10 cellular contexts compared by ENCODE assay signal in genomic region chr14:64722842-64723447, GRCh38. TPM values are rescaled to one million over a fixed set of nuclear protein-coding genes. Genes with fewer than 3 reads are reported as not detected.
A peak's percentile ranks its signal among the peaks of the same experiment; 100 is the strongest.
DNase-seq lines count a peak whose midpoint lies in the region; ATAC-seq, FAIRE-seq and TF ChIP-seq lines count a peak whose summit lies in the region.
"Had no signal": no experiment of that assay in that cellular context is flagged by ENCODE, and none has a peak within 500 bp of the region (broad histone marks: within the 10 kb centered on the region; RNA-seq: fewer than 3 reads in every experiment).

No MANE protein-coding gene starts in this region.

- H3K27me3 Mint-ChIP-seq in GM23338 (ENCODE audit: insufficient read depth, low read depth, poor library complexity) (peaks cover 15% of the 10 kb centered on the region), glutamatergic neuron (ENCODE audit: unreplicated experiment) (peaks cover 22% of the 10 kb centered on the region)
- peaks cover 10% of the 10 kb centered on the region for H3K27me3 Mint-ChIP-seq in activated CD8-positive, alpha-beta T cell treated with anti-CD3 and anti-CD28 coated beads, Interleukin-2, amount 10 ng/mL, durations not matched to agents 7 days and 5 days (ENCODE audit: low read depth)

- H3K4me3 Mint-ChIP-seq in GM23338 (no peak overlapping the region), glutamatergic neuron (ENCODE audit: unreplicated experiment) (no peak overlapping the region)
- peak overlapping the region; percentile 9 for H3K4me3 Mint-ChIP-seq in activated CD8-positive, alpha-beta T cell treated with anti-CD3 and anti-CD28 coated beads, Interleukin-2, amount 10 ng/mL, durations not matched to agents 7 days and 5 days

- 0 out of 2 replicates have a peak overlapping the region, but pooled peaks have one; percentile 70 for H3K4me2 ChIP-seq in GM23338

- no peaks in the 10 kb centered on the region for H3K9me2 ChIP-seq in GM23338 (ENCODE audit: insufficient read depth)

- H3K27ac Mint-ChIP-seq in GM23338 (peak overlapping the region; percentile 51; the same call in 1 of the 2 replicates), glutamatergic neuron (ENCODE audit: unreplicated experiment) (no peak overlapping the region)
- peak overlapping the region; percentile 80 for H3K27ac Mint-ChIP-seq in activated CD8-positive, alpha-beta T cell treated with anti-CD3 and anti-CD28 coated beads, Interleukin-2, amount 10 ng/mL, durations not matched to agents 7 days and 5 days

- whole genome bisulfite sequencing in gastroesophageal sphincter (ENCODE audit: low coverage in 1 of 2), 2 donors = 85 to 94% methylated on average over 2 of the region's 5 CpGs
- WGBS in stomach, 5 donors = 71 to 88% (median 80%) methylated on average over 5 of the region's 5 CpGs

- CTCF ChIA-PET in activated CD8-positive, alpha-beta T cell treated with anti-CD3 and anti-CD28 coated beads, Interleukin-2, amount 10 ng/mL, durations not matched to agents 7 days and 5 days (lab: Charles Lee) = no interaction called here

- POLR2A ChIA-PET in activated CD8-positive, alpha-beta T cell treated with anti-CD3 and anti-CD28 coated beads, Interleukin-2, amount 10 ng/mL, durations not matched to agents 7 days and 5 days (lab: Charles Lee) = interaction anchor here (0.6 to 0.7 kb wide), 2 partner anchors 14 to 18 kb away, joined by 3 read pairs; no protein-coding TSS in a partner anchor

- no peak overlapping the region for H3K4me3 ChIP-seq in GM23338
- no peak overlapping the region for H3K4me3 ChIP-seq in gastroesophageal sphincter
- H3K4me3 ChIP-seq in stomach = no peak overlapping the region

- H2AFZ ChIP-seq in GM23338 = no peak overlapping the region

- H3K27me3 ChIP-seq in GM23338 (ENCODE audit: insufficient read depth) (no peaks in the 10 kb centered on the region), gastroesophageal sphincter (no peaks in the 10 kb centered on the region), stomach (no peaks in the 10 kb centered on the region)

- H3K4me1 ChIP-seq in GM23338 (ENCODE audit: insufficient read depth) (peaks cover 78% of the 10 kb centered on the region), gastroesophageal sphincter (peaks cover 9 to 95% (median 42%) of the 10 kb centered on the region in 3 donors), stomach (peaks cover 82 to 97% (median 90%) of the 10 kb centered on the region in 4 donors)

- intact Hi-C loops in stomach (cut with DNase I; ENCODE audit: low total_unique reads) = no loop called here

- H3F3A ChIP-seq in GM23338 (replicated peaks; ENCODE audit: low read depth) = 0 out of 2 replicates have a peak, but pooled peaks cover 2% of the 10 kb centered on the region

- H3K9me3 ChIP-seq in gastroesophageal sphincter (no peaks in the 10 kb centered on the region), stomach (no peaks in the 10 kb centered on the region)

- H3K36me3 Mint-ChIP-seq in GM23338 (ENCODE audit: low read depth) = peaks cover 26% of the 10 kb centered on the region
- peaks cover 5% of the 10 kb centered on the region for H3K36me3 Mint-ChIP-seq in activated CD8-positive, alpha-beta T cell treated with anti-CD3 and anti-CD28 coated beads, Interleukin-2, amount 10 ng/mL, durations not matched to agents 7 days and 5 days (ENCODE audit: low read depth)
- H3K36me3 Mint-ChIP-seq in glutamatergic neuron (ENCODE audit: unreplicated experiment) = no peaks in the 10 kb centered on the region

- TF ChIP-seq EP300 in gastroesophageal sphincter (IDR thresholded peaks at IDR 0.05) = no peak
- no peak for TF ChIP-seq EP300 in stomach (IDR thresholded peaks at IDR 0.05)

- H4K20me1 ChIP-seq in GM23338 (replicated peaks; ENCODE audit: insufficient read depth) = peaks cover 47% of the 10 kb centered on the region

- DNase-seq in GM23338 (ENCODE audit: low spot score) (no peak), stomach (no peak), NCI-H128 (lab: John Stamatoyannopoulos, UW; ENCODE audit: unreplicated experiment) (no peak), glutamatergic neuron (no peak), RCC 7860 (ENCODE audit: low spot score) (no peak)
- peak; percentile 62 for DNase-seq in activated CD8-positive, alpha-beta T cell treated with anti-CD3 and anti-CD28 coated beads, Interleukin-2, amount 10 ng/mL, durations not matched to agents 7 days and 5 days
- DNase-seq in stimulated activated CD4-positive, alpha-beta T cell treated with anti-CD3 and anti-CD28 coated beads, Interleukin-2, amount 100 ng/mL, for 24 hours = no peak
- DNase-seq: dermis blood vessel endothelial cell, NCI-H1436 treated with DMSO at 0.1 percent for 48 hours had no signal

- no peak for FAIRE-seq in RCC 7860 (lab: Jason Lieb, UNC)

- no peak for ATAC-seq in GM23338
- peak; percentile 82 for ATAC-seq in activated CD8-positive, alpha-beta T cell treated with anti-CD3 and anti-CD28 coated beads, Interleukin-2, amount 10 ng/mL, durations not matched to agents 7 days and 5 days
- ATAC-seq in gastroesophageal sphincter = no peak

- peaks cover 4% of the 10 kb centered on the region; the same call in 1 of the 2 replicates for H3K36me3 ChIP-seq in GM23338 (ENCODE audit: insufficient read depth)
- peaks cover 0 to 7% of the 10 kb centered on the region in 2 donors for H3K36me3 ChIP-seq in gastroesophageal sphincter
- peaks cover 3 to 8% (median 6%) of the 10 kb centered on the region in 4 donors for H3K36me3 ChIP-seq in stomach

- TF ChIP-seq CTCF in GM23338 (conservative IDR thresholded peaks at IDR 0.05; ENCODE audit: low read depth in 2 of 2) (no peak), gastroesophageal sphincter (IDR thresholded peaks at IDR 0.05) (no peak), stomach (IDR thresholded peaks at IDR 0.05) (no peak), glutamatergic neuron (IDR thresholded peaks at IDR 0.05; ENCODE audit: partially characterized antibody, unreplicated experiment) (no peak)

- H3K9me3 Mint-ChIP-seq in GM23338 (no peaks in the 10 kb centered on the region; the same call in 2 of the 3 replicates), glutamatergic neuron (ENCODE audit: unreplicated experiment) (no peaks in the 10 kb centered on the region)
- H3K9me3 Mint-ChIP-seq in activated CD8-positive, alpha-beta T cell treated with anti-CD3 and anti-CD28 coated beads, Interleukin-2, amount 10 ng/mL, durations not matched to agents 7 days and 5 days (ENCODE audit: insufficient read depth) = no peaks in the 10 kb centered on the region

- no peak overlapping the region for H3K27ac ChIP-seq in GM23338 (ENCODE audit: low read depth)
- peak overlapping the region in 3 of 4 donors; percentile 19 to 83 (median 81) for H3K27ac ChIP-seq in gastroesophageal sphincter
- H3K27ac ChIP-seq in stomach = peak overlapping the region in 4 of 5 donors; percentile 78 to 87 (median 80)

- peaks cover 93% of the 10 kb centered on the region for H3K79me2 ChIP-seq in GM23338 (replicated peaks; ENCODE audit: insufficient read depth)

- H3K4me1 Mint-ChIP-seq in GM23338 (peaks cover 88% of the 10 kb centered on the region), glutamatergic neuron (ENCODE audit: low read depth, unreplicated experiment) (peaks cover 27% of the 10 kb centered on the region)
- peaks cover 54% of the 10 kb centered on the region for H3K4me1 Mint-ChIP-seq in activated CD8-positive, alpha-beta T cell treated with anti-CD3 and anti-CD28 coated beads, Interleukin-2, amount 10 ng/mL, durations not matched to agents 7 days and 5 days (ENCODE audit: low read depth)

- TF ChIP-seq POLR2A in gastroesophageal sphincter (IDR thresholded peaks at IDR 0.05) (no peak), stomach (IDR thresholded peaks at IDR 0.05) (no peak)

TF ChIP-seq in GM23338, 12 proteins besides CTCF, POLR2A, EP300 and RAD21 (continues in another document):
- TF ChIP-seq EZH2phosphoT487 (IDR thresholded peaks at IDR 0.05; ENCODE audit: unreplicated experiment) = no peak
- TF ChIP-seq ETS1 (IDR thresholded peaks at IDR 0.05) = no peak
- TF ChIP-seq STAT1 (IDR thresholded peaks at IDR 0.05; ENCODE audit: unreplicated experiment) = no peak
- no peak for TF ChIP-seq EZH2 (IDR thresholded peaks at IDR 0.05; ENCODE audit: low read depth, unreplicated experiment)
- TF ChIP-seq ZNF331 (CRISPR knock-in tag; IDR thresholded peaks at IDR 0.05; ENCODE audit: low read depth) = no peak
- no peak for TF ChIP-seq CREB1 (CRISPR knock-in tag; IDR thresholded peaks at IDR 0.05; ENCODE audit: low read depth)
- no peak for TF ChIP-seq NANOG (IDR thresholded peaks at IDR 0.05; ENCODE audit: borderline replicate concordance)
- TF ChIP-seq POLR2AphosphoS5 (IDR thresholded peaks at IDR 0.05; ENCODE audit: low read depth) = no peak

RNA-seq across cellular contexts. Expression of gene PLEKHG3, which starts 18.7 kb away (rescaled TPM):
- 83.1 and 83.9 TPM in 2 replicates for total RNA-seq in GM23338 (2014; rRNA removed; shearing (Covaris generic))
- polyA plus RNA-seq in GM23338 (2016; fragmentation: Nextera tagmentation; extraction: Ambion mirVana) = 23.0 and 30.8 TPM in 2 replicates
- total RNA-seq in activated CD8-positive, alpha-beta T cell treated with anti-CD3 and anti-CD28 coated beads, Interleukin-2, amount 10 ng/mL, durations not matched to agents 7 days and 5 days = 1 to 10 TPM; 7.3 to 7.8 TPM
- total RNA-seq in gastroesophageal sphincter = 10 to 100 TPM; 44.2 to 79.4 (median 57.7) TPM
- total RNA-seq in stomach = 100 to 1,000 TPM in 1 of 5 donors, 10 to 100 TPM in 4; 25.3 to 292 (median 27.2) TPM
- polyA plus RNA-seq in stomach = 10 to 100 TPM in 1 of 3 donors, 1 to 10 TPM in 2; 7.3 to 24.8 (median 9.2) TPM
- total RNA-seq in glutamatergic neuron (ENCODE audit: unreplicated experiment) = 10.1 TPM
